Comparison of ENCODE assay signal across 2 cellular contexts in genomic region chr4:45992728-45993127, GRCh38.
TF ChIP-seq lines count a peak whose summit lies in the region.

No MANE protein-coding gene starts in this region.

TF ChIP-seq in liver, 16 proteins besides CTCF, POLR2A, EP300 and RAD21 (continued from another document):
- TF ChIP-seq FOXA2 (IDR thresholded peaks at IDR 0.05) (no peak), RXRA (IDR thresholded peaks at IDR 0.05) (peak; percentile 35 to 56), TAF1 (conservative IDR thresholded peaks at IDR 0.05) (no peak), HNF4A (conservative IDR thresholded peaks at IDR 0.05) (peak; percentile 85 to 94), SP1 (IDR thresholded peaks at IDR 0.05) (no peak), EGR1 (IDR thresholded peaks at IDR 0.05; ENCODE audit: low read depth in 2 of 2) (no peak), FOXA1 (IDR thresholded peaks at IDR 0.05) (no peak), JUND (IDR thresholded peaks at IDR 0.05) (no peak), NR2F2 (IDR thresholded peaks at IDR 0.05) (no peak), MAX (IDR thresholded peaks at IDR 0.05) (no peak), ZBTB33 (IDR thresholded peaks at IDR 0.05) (no peak), GABPA (IDR thresholded peaks at IDR 0.05 in 1 of 2, conservative IDR thresholded peaks at IDR 0.05 in 1 of 2) (no peak)

TF ChIP-seq in HepG2, 621 proteins besides CTCF, POLR2A, EP300 and RAD21 (continued from another document):
- no peak for TF ChIP-seq ARID3A (IDR thresholded peaks at IDR 0.05; ENCODE audit: low read depth, low read length)
